ENCODE assay signal across 14 cellular contexts in genomic region chr2:162328424-162329157, GRCh38. TPM values are rescaled to one million over a fixed set of nuclear protein-coding genes. Genes with fewer than 3 reads are reported as not detected.
DNase-seq lines count a peak whose midpoint lies in the region; ATAC-seq and TF ChIP-seq lines count a peak whose summit lies in the region.
"Had no signal": no experiment of that assay in that cellular context is flagged by ENCODE, and none has a peak within 500 bp of the region (broad histone marks: within the 10 kb centered on the region; RNA-seq: fewer than 3 reads in every experiment).

No MANE protein-coding gene starts in this region.

- no peaks in the 10 kb centered on the region for H3K27me3 Mint-ChIP-seq in memory B cell
- H3K27me3 Mint-ChIP-seq: natural killer cell treated with Interleukin-12 subunit alpha and Interleukin-12 subunit beta and Interleukin-15 and Interleukin-18, amount 100 ng/mL, for 72 hours had no signal

- H3K4me3 Mint-ChIP-seq in memory B cell: no peak overlapping the region
- H3K4me3 Mint-ChIP-seq: natural killer cell treated with Interleukin-12 subunit alpha and Interleukin-12 subunit beta and Interleukin-15 and Interleukin-18, amount 100 ng/mL, for 72 hours had no signal

- peaks cover 4% of the 10 kb centered on the region for H3K36me3 Mint-ChIP-seq in memory B cell
- H3K36me3 Mint-ChIP-seq: natural killer cell treated with Interleukin-12 subunit alpha and Interleukin-12 subunit beta and Interleukin-15 and Interleukin-18, amount 100 ng/mL, for 72 hours had no signal

- no peaks in the 10 kb centered on the region for H3K9me3 Mint-ChIP-seq in memory B cell
- H3K9me3 Mint-ChIP-seq: natural killer cell treated with Interleukin-12 subunit alpha and Interleukin-12 subunit beta and Interleukin-15 and Interleukin-18, amount 100 ng/mL, for 72 hours had no signal

- intact Hi-C loops in heart left ventricle (cut with DNase I): no loop called here

- DNase-seq in memory B cell (ENCODE audit: low spot score in 2 of 2): no peak
- no peak for DNase-seq in mesendoderm
- DNase-seq in heart left ventricle: no peak
- no peak for DNase-seq in stimulated activated CD4-positive, alpha-beta T cell treated with anti-CD3 and anti-CD28 coated beads, Interleukin-4, amount 100 ng/mL, for 4 hours
- no peak for DNase-seq in NCI-H187 treated with DMSO at 0.1 percent for 48 hours (lab: John Stamatoyannopoulos, UW)
- DNase-seq: COR-L47, NCI-H146, PC-3, spleen had no signal

- no peak overlapping the region for H3K9ac ChIP-seq in mesendoderm (ENCODE audit: low read length)

- H3K4me3 ChIP-seq in mesendoderm (ENCODE audit: low read length) (no peak overlapping the region), heart left ventricle (no peak overlapping the region)
- H3K4me3 ChIP-seq: esophagus muscularis mucosa had no signal

- no peaks in the 10 kb centered on the region for H3K27me3 ChIP-seq in mesendoderm (ENCODE audit: insufficient read depth, low read length, poor library complexity)
- no peaks in the 10 kb centered on the region for H3K27me3 ChIP-seq in heart left ventricle
- H3K27me3 ChIP-seq: esophagus muscularis mucosa, spleen had no signal

- H3K27ac Mint-ChIP-seq in memory B cell: peak overlapping the region; percentile 74

- no peaks in the 10 kb centered on the region for H3K79me2 ChIP-seq in mesendoderm (ENCODE audit: control insufficient read depth, insufficient read depth, low read length)

- H3K36me3 ChIP-seq in mesendoderm (ENCODE audit: control insufficient read depth, insufficient read depth, low read length) (no peaks in the 10 kb centered on the region), heart left ventricle (no peaks in the 10 kb centered on the region)
- H3K36me3 ChIP-seq: esophagus muscularis mucosa, spleen had no signal

- H3K27ac ChIP-seq in mesendoderm (ENCODE audit: low read depth, low read length) (no peak overlapping the region), heart left ventricle (no peak overlapping the region)
- H3K27ac ChIP-seq: esophagus muscularis mucosa had no signal

- ATAC-seq in GM18867 (IDR thresholded peaks at IDR 0.05; ENCODE audit: unreplicated experiment) (peak; percentile 99), GM21515 (IDR thresholded peaks at IDR 0.05; ENCODE audit: unreplicated experiment) (peak; percentile 76), HG03066 (IDR thresholded peaks at IDR 0.05; ENCODE audit: low read depth, unreplicated experiment) (peak; percentile 93), memory B cell (ENCODE audit: low read depth) (peak; percentile 81), heart left ventricle (no peak)
- ATAC-seq: PC-3 had no signal

- no peak overlapping the region for H2BK120ac ChIP-seq in mesendoderm (ENCODE audit: low read depth, low read length)

- no peak overlapping the region for H3K4ac ChIP-seq in mesendoderm (ENCODE audit: low read depth, low read length)

- no peak overlapping the region for H2BK5ac ChIP-seq in mesendoderm (ENCODE audit: low read length)

- no peak for TF ChIP-seq POLR2A in heart left ventricle (IDR thresholded peaks at IDR 0.05)

- peaks cover 0 to 3% (median 0%) of the 10 kb centered on the region in 12 donors for H3K9me3 ChIP-seq in heart left ventricle
- H3K9me3 ChIP-seq: esophagus muscularis mucosa had no signal

- H3K4me2 ChIP-seq in mesendoderm (ENCODE audit: low read length): no peak overlapping the region

- H2AK5ac ChIP-seq in mesendoderm (ENCODE audit: low read length): no peak overlapping the region

- H4K5ac ChIP-seq in mesendoderm (ENCODE audit: low read length): no peak overlapping the region

- no CpG with 5 or more reads among the region's 12 CpGs for WGBS in mesendoderm (ENCODE audit: extremely low coverage, insufficient coverage, low lambda C conversion rate)
- 81 to 89% (median 86%) methylated on average over 12 of the region's 12 CpGs for WGBS in heart left ventricle, 4 donors

- H3K79me1 ChIP-seq in mesendoderm (ENCODE audit: low read length): no peaks in the 10 kb centered on the region

- H3K23ac ChIP-seq in mesendoderm (ENCODE audit: low read length): no peak overlapping the region

- H3K4me1 ChIP-seq in mesendoderm (ENCODE audit: control insufficient read depth, low read depth, low read length) (no peaks in the 10 kb centered on the region), heart left ventricle (no peaks in the 10 kb centered on the region)
- H3K4me1 ChIP-seq: esophagus muscularis mucosa had no signal

- H3K56ac ChIP-seq in mesendoderm (ENCODE audit: low read length): no peak overlapping the region

- no peak overlapping the region for H4K8ac ChIP-seq in mesendoderm (ENCODE audit: low read depth, low read length)

- peaks cover 12% of the 10 kb centered on the region for H3K4me1 Mint-ChIP-seq in memory B cell

- no peak for TF ChIP-seq CTCF in heart left ventricle (IDR thresholded peaks at IDR 0.05)

- no peak overlapping the region for H2BK15ac ChIP-seq in mesendoderm (replicated peaks; ENCODE audit: low read depth)

- no peak overlapping the region for H3K18ac ChIP-seq in mesendoderm (ENCODE audit: low read length)

RNA-seq across cellular contexts. Expression of gene IFIH1, which starts 10.1 kb away (rescaled TPM):
- 0.10 TPM for polyA plus RNA-seq in mesendoderm (2013, experiment 1 of 2)
- polyA plus RNA-seq in mesendoderm (2013, experiment 2 of 2): 0.13 TPM
- total RNA-seq in heart left ventricle: 10 to 100 TPM in 3 of 9 donors, 1 to 10 TPM in 6; 4.5 to 24.2 (median 6.8) TPM
- polyA plus RNA-seq in heart left ventricle: 1 to 10 TPM; 3.4 to 3.6 TPM

RNA-seq across cellular contexts. Expression of gene GCA, which starts 15.3 kb away (rescaled TPM):
- 16.0 TPM for polyA plus RNA-seq in mesendoderm (2013, experiment 1 of 2)
- 16.5 TPM for polyA plus RNA-seq in mesendoderm (2013, experiment 2 of 2)
- 10 to 100 TPM in 2 of 9 donors, 1 to 10 TPM in 7; 5.8 to 20.3 (median 6.4) TPM for total RNA-seq in heart left ventricle
- polyA plus RNA-seq in heart left ventricle: 10 to 100 TPM in 1 of 2 donors, 1 to 10 TPM in 1; 3.0 to 11.0 TPM

Comparison
In these comparisons a context has a peak if more than half of its experiments do, and no peak if none do; other contexts are left out.
1. ATAC-seq: peak in GM18867 (single experiment), GM21515 (single experiment), HG03066 (single experiment) and memory B cell (single experiment); none in heart left ventricle (0 of 4).